Comparison of ENCODE assay signal across 22 cellular contexts in the genomic region with DNA sequence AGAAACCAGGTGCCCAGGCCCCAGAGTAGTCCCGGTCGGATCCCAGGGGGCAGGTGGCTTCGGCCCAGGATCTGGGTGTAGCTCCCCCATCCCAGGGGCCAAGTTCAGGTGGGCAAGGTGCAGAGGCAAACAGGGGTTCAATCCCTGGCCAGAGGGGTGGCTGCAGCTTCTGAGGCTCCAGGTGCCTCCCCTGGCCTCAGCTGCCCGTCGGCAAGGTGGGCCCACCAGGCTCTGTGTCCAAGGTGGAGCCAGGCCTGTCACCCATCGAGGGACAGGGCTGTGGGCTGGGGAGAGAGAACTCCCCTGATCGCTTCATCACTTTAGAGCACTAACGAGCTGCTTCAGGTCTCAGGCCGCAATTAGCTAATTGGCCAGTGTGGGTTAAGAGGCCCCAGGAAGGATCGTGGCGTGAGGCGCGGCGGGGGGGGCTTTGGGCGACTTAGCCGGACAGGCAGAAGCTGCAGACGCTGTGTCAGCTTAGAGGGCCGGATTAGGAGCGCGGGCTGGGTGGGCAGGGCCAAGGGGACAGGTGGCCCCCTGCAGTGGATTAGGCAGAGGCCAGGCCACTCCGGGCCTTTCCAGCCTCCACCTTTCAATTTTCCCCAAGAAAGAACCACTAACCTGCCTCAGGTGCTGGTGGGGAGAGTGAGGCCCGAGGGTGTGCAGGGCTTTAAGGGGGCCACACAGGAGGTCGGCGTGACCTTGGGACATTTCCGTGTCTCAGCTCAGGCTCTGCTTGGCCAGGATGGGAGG. TPM values are rescaled to one million over a fixed set of nuclear protein-coding genes. Genes with fewer than 3 reads are reported as not detected.
"Had no signal": no experiment of that assay in that cellular context is flagged by ENCODE, and none has a peak within 500 bp of the region (broad histone marks: within the 10 kb centered on the region; RNA-seq: fewer than 3 reads in every experiment).

No MANE protein-coding gene starts in this region.

- ATAC-seq: activated T-cell treated with anti-CD3 and anti-CD28 coated beads, Interleukin-2, amount 50 U/mL, for 4 hours; left cardiac atrium; naive thymus-derived CD4-positive, alpha-beta T cell; upper lobe of right lung had no signal

- H3K4me1 ChIP-seq: ascending aorta, upper lobe of right lung had no signal

- H3K9me3 Mint-ChIP-seq: activated naive CD4-positive, alpha-beta T cell treated with anti-CD3 and anti-CD28 coated beads, Interleukin-2, amount 10 ng/mL, durations not matched to agents 7 days and 5 days; activated T-cell treated with anti-CD3 and anti-CD28 coated beads, Interleukin-2, amount 50 U/mL, for 4 hours; T-helper 2 cell treated with Interferon-gamma antibody and Interleukin-4, amounts not matched to agents 5 μg/mL and 100 μg/mL, for 36 hours had no signal

- H3K27ac ChIP-seq: ascending aorta, esophagus squamous epithelium, hepatocyte, upper lobe of right lung had no signal

- H3K4me3 Mint-ChIP-seq: activated naive CD4-positive, alpha-beta T cell treated with anti-CD3 and anti-CD28 coated beads, Interleukin-2, amount 10 ng/mL, durations not matched to agents 7 days and 5 days; activated T-cell treated with anti-CD3 and anti-CD28 coated beads, Interleukin-2, amount 50 U/mL, for 4 hours; dendritic cell treated with granulocyte-macrophage colony-stimulating factor and Interleukin-4, amounts not matched to agents 40 ng/mL and 50 ng/mL, for 4 days; naive thymus-derived CD4-positive, alpha-beta T cell; T-helper 2 cell treated with Interferon-gamma antibody and Interleukin-4, amounts not matched to agents 5 μg/mL and 100 μg/mL, for 36 hours had no signal

- H3K4me3 ChIP-seq: ascending aorta, esophagus squamous epithelium, hepatocyte, upper lobe of right lung had no signal

- H3K27ac Mint-ChIP-seq: activated naive CD4-positive, alpha-beta T cell treated with anti-CD3 and anti-CD28 coated beads, Interleukin-2, amount 10 ng/mL, durations not matched to agents 7 days and 5 days; dendritic cell treated with granulocyte-macrophage colony-stimulating factor and Interleukin-4, amounts not matched to agents 40 ng/mL and 50 ng/mL, for 4 days; naive thymus-derived CD4-positive, alpha-beta T cell; T-helper 2 cell treated with Interferon-gamma antibody and Interleukin-4, amounts not matched to agents 5 μg/mL and 100 μg/mL, for 36 hours had no signal

- DNase-seq: activated CD4-positive, alpha-beta T cell treated with anti-CD3 and anti-CD28 coated beads, Interleukin-2, amount 50 U/mL, for 1 hour; activated CD8-positive, alpha-beta memory T cell treated with anti-CD3 and anti-CD28 coated beads, Interleukin-2, amount 50 U/mL, for 4 hours; activated effector memory CD4-positive, alpha-beta T cell treated with Interleukin-2 at 50 U/mL for 16 hours; activated naive CD4-positive, alpha-beta T cell treated with anti-CD3 and anti-CD28 coated beads, Interleukin-2, amount 10 ng/mL, durations not matched to agents 7 days and 5 days; activated T-cell treated with anti-CD3 and anti-CD28 coated beads, Interleukin-2, amount 50 U/mL, for 4 hours; cerebellar nuclear complex; effector CD8-positive, alpha-beta T cell; esophagus squamous epithelium; left cardiac atrium; mesenchymal stem cell; naive thymus-derived CD4-positive, alpha-beta T cell; posterior cingulate gyrus; stimulated activated naive CD4-positive, alpha-beta T cell; upper lobe of right lung had no signal

- H3K27me3 Mint-ChIP-seq: activated naive CD4-positive, alpha-beta T cell treated with anti-CD3 and anti-CD28 coated beads, Interleukin-2, amount 10 ng/mL, durations not matched to agents 7 days and 5 days; naive thymus-derived CD4-positive, alpha-beta T cell had no signal

- H3K9me3 ChIP-seq: ascending aorta, esophagus squamous epithelium, upper lobe of right lung had no signal

- H3K36me3 ChIP-seq: ascending aorta, upper lobe of right lung had no signal

- H3K4me1 Mint-ChIP-seq: activated naive CD4-positive, alpha-beta T cell treated with anti-CD3 and anti-CD28 coated beads, Interleukin-2, amount 10 ng/mL, durations not matched to agents 7 days and 5 days had no signal

- H3K27me3 ChIP-seq: ascending aorta, hepatocyte, upper lobe of right lung had no signal

RNA-seq across cellular contexts. Expression of a gene that starts 2.8 kb away (rescaled TPM):
- total RNA-seq: activated T-cell treated with anti-CD3 and anti-CD28 coated beads, Interleukin-2, amount 50 U/mL, for 4 hours; ascending aorta; esophagus squamous epithelium; hepatocyte; left cardiac atrium; lower leg skin; mucosa of gallbladder; naive thymus-derived CD4-positive, alpha-beta T cell; renal cortical epithelial cell; upper lobe of right lung had no signal
- polyA plus RNA-seq: adipose tissue; naive thymus-derived CD4-positive, alpha-beta T cell had no signal

RNA-seq across cellular contexts. Expression of a gene that starts 11.4 kb away (rescaled TPM):
- total RNA-seq: ascending aorta, hepatocyte had no signal
